Comparison of ENCODE assay signal across 8 cellular contexts in genomic region chr15:60390931-60391501, GRCh38. TPM values are rescaled to one million over a fixed set of nuclear protein-coding genes. Genes with fewer than 3 reads are reported as not detected.
DNase-seq lines count a peak whose midpoint lies in the region; ATAC-seq, FAIRE-seq and TF ChIP-seq lines count a peak whose summit lies in the region.

No MANE protein-coding gene starts in this region.

- H2AFZ ChIP-seq in osteoblast (ENCODE audit: low read length): no peak overlapping the region

- no peak for TF ChIP-seq EP300 in esophagus muscularis mucosa (IDR thresholded peaks at IDR 0.05)

- TF ChIP-seq POLR2A in GM12892 (IDR thresholded peaks at IDR 0.05; ENCODE audit: low read depth, low read length) (0 out of 2 replicates have a peak, but pooled peaks have one; percentile 24), esophagus muscularis mucosa (IDR thresholded peaks at IDR 0.05; ENCODE audit: low read depth) (no peak)

- H3K79me2 ChIP-seq in osteoblast (ENCODE audit: insufficient read depth, low read length): peaks cover 95% of the 10 kb centered on the region

- no peak for FAIRE-seq in GM12892 (lab: Jason Lieb, UNC)

- H3K36me3 ChIP-seq in Panc1 (ENCODE audit: control insufficient read depth, insufficient read depth, low read length) (peaks cover 33% of the 10 kb centered on the region), esophagus muscularis mucosa (peaks cover 0 to 18% (median 1%) of the 10 kb centered on the region in 4 donors), osteoblast (ENCODE audit: insufficient read depth, low read length) (peaks cover 76% of the 10 kb centered on the region)

- DNase-seq in GM12892 (ENCODE audit: insufficient read length): no peak
- no peak for DNase-seq in Panc1 (ENCODE audit: low read depth, low spot score)
- DNase-seq in esophagus muscularis mucosa (ENCODE audit: extremely low spot score): no peak
- DNase-seq in osteoblast (ENCODE audit: insufficient read length, low spot score, missing footprints): peak; percentile 85
- no peak for DNase-seq in HuH-7.5 (ENCODE audit: low spot score)
- no peak for DNase-seq in activated gamma-delta T cell treated with Interleukin-2 at 50 U/mL for 16 hours
- DNase-seq in central memory CD4-positive, alpha-beta T cell: no peak

- H3K4me1 ChIP-seq in Panc1 (ENCODE audit: control insufficient read depth, insufficient read depth, low read length) (peaks cover 95% of the 10 kb centered on the region), esophagus muscularis mucosa (peaks cover 73 to 89% (median 83%) of the 10 kb centered on the region in 4 donors), osteoblast (ENCODE audit: insufficient read depth, low read length) (peaks cover 94% of the 10 kb centered on the region)

- TF ChIP-seq CTCF in Panc1 (IDR thresholded peaks at IDR 0.05) (no peak), esophagus muscularis mucosa (IDR thresholded peaks at IDR 0.05) (peak in 1 of 3 experiments; percentile 7), osteoblast (IDR thresholded peaks at IDR 0.05; ENCODE audit: extremely low read depth, low read depth, low read length) (peak; percentile 26)

- H3K4me3 ChIP-seq in Panc1 (ENCODE audit: low read depth in 2 of 2, low read length in 2 of 2) (peak overlapping the region; percentile 57 to 88), esophagus muscularis mucosa (peak overlapping the region in 3 of 4 donors; percentile 8 to 13 (median 12)), osteoblast (ENCODE audit: insufficient read depth, low read length) (peak overlapping the region; percentile 75)

- in situ Hi-C loops in Panc1 (cut with HindIII; ENCODE audit: low pct_unique_long_range_greater_than_20kb, low sequenced_read_pairs): no loop called here

- H3K27ac ChIP-seq in Panc1 (ENCODE audit: low read length) (peak overlapping the region; percentile 100), esophagus muscularis mucosa (replicated peaks in 1 of 4) (peak overlapping the region; percentile 92 to 96 (median 94)), osteoblast (ENCODE audit: low read depth, low read length) (peak overlapping the region; percentile 95)

- 21% methylated on average over 6 of the region's 6 CpGs for WGBS in esophagus muscularis mucosa

- peaks cover 75% of the 10 kb centered on the region for H4K20me1 ChIP-seq in osteoblast (ENCODE audit: insufficient read depth, low read length)

- POLR2A ChIA-PET in Panc1 (lab: Charles Lee): interaction anchor here (0.6 kb wide), 3 partner anchors 16 to 29 kb away, joined by 4 to 13 read pairs (median 4); no protein-coding TSS in a partner anchor

- CTCF ChIA-PET in Panc1 (lab: Charles Lee): no interaction called here

- peak overlapping the region; percentile 82 for H3K4me2 ChIP-seq in osteoblast (ENCODE audit: insufficient read depth, low read length)

- intact Hi-C loops in Panc1 (cut with micrococcal nuclease; ENCODE audit: unreplicated experiment) (no loop called here), esophagus muscularis mucosa (cut with DNase I) (no loop called here)

- BruUV-seq in Panc1 (replicated peaks; lab: Mats Ljungman, UMichigan): no TSS peak

- H3K27me3 ChIP-seq in Panc1 (ENCODE audit: control insufficient read depth, insufficient read depth, low read length): no peaks in the 10 kb centered on the region
- H3K27me3 ChIP-seq in esophagus muscularis mucosa: no peaks in the 10 kb centered on the region
- H3K27me3 ChIP-seq in osteoblast (ENCODE audit: insufficient read depth, low read length): no peaks in the 10 kb centered on the region

- ATAC-seq in Panc1 (peak; percentile 35), GM21717 (IDR thresholded peaks at IDR 0.05; ENCODE audit: unreplicated experiment) (no peak)

- no peaks in the 10 kb centered on the region for H3K9me3 ChIP-seq in Panc1 (ENCODE audit: control insufficient read depth, insufficient read depth, low read depth, low read length)
- no peaks in the 10 kb centered on the region for H3K9me3 ChIP-seq in esophagus muscularis mucosa
- no peaks in the 10 kb centered on the region for H3K9me3 ChIP-seq in osteoblast (ENCODE audit: low read depth, low read length)

RNA-seq across cellular contexts. Expression of gene ANXA2, which starts 6.8 kb away (rescaled TPM):
- 79.4 TPM for polyA plus RNA-seq in GM12892 (2012; ENCODE audit: missing spikeins)
- total RNA-seq in Panc1 (2021; ENCODE audit: unreplicated experiment): 1,903 TPM
- polyA plus RNA-seq in Panc1 (2012; ENCODE audit: insufficient read length): 1,847 TPM
- total RNA-seq in esophagus muscularis mucosa: 100 to 1,000 TPM; 333 to 606 (median 406) TPM
- total RNA-seq in osteoblast: 2,826 and 3,042 TPM in 2 replicates

Comparison
In these comparisons a context has a peak if more than half of its experiments do, and no peak if none do; other contexts are left out.
1. H3K4me3 ChIP-seq: peak in every context shown above with its lines; median percentile 75 in osteoblast; 72 in Panc1; 12 in esophagus muscularis mucosa.